ENCODE assay signal across 8 cellular contexts in genomic region chr5:79025054-79025465, GRCh38. TPM values are rescaled to one million over a fixed set of nuclear protein-coding genes. Genes with fewer than 3 reads are reported as not detected.
DNase-seq lines count a peak whose midpoint lies in the region; ATAC-seq, FAIRE-seq and TF ChIP-seq lines count a peak whose summit lies in the region.

No MANE protein-coding gene starts in this region.

- peak overlapping the region; percentile 55 for H3K9ac ChIP-seq in endocrine pancreas (ENCODE audit: control insufficient read depth, insufficient read depth, low read length)

- peak overlapping the region; percentile 58 for H3K4me3 Mint-ChIP-seq in mesothelial cell of epicardium

- TF ChIP-seq CTCF in AG04449 (IDR thresholded peaks at IDR 0.05; ENCODE audit: insufficient read depth, low read length, missing control alignments) (peak; percentile 69), mesothelial cell of epicardium (IDR thresholded peaks at IDR 0.05; ENCODE audit: unreplicated experiment) (peak; percentile 94)

- H3K36me3 Mint-ChIP-seq in mesothelial cell of epicardium, result no peaks in the 10 kb centered on the region

- FAIRE-seq in GM18507 (lab: Jason Lieb, UNC), result peak; percentile 73

- no peaks in the 10 kb centered on the region for H3K27me3 ChIP-seq in endocrine pancreas (ENCODE audit: control insufficient read depth, insufficient read depth, low read length)

- peak; percentile 10 for DNase-seq in AG04449 (ENCODE audit: low read depth, low spot score)
- DNase-seq in GM18507 (ENCODE audit: extremely low spot score, insufficient read length, low read depth), result no peak
- peak; percentile 50 for DNase-seq in NCI-H345 treated with DMSO at 0.1 percent for 48 hours (lab: John Stamatoyannopoulos, UW; ENCODE audit: unreplicated experiment)
- peak; percentile 62 to 68 for DNase-seq in activated CD4-positive, alpha-beta T cell treated with anti-CD3 and anti-CD28 coated beads, Interleukin-2, amount 50 U/mL, for 48 hours
- peak; percentile 55 to 81 for DNase-seq in mesothelial cell of epicardium (ENCODE audit: low spot score in 2 of 2, unreplicated experiment in 2 of 2)
- DNase-seq in stimulated activated CD8-positive, alpha-beta memory T cell treated with anti-CD3 and anti-CD28 coated beads, Interleukin-2, amount 100 ng/mL, for 1 hour (ENCODE audit: low read depth in 2 of 2), result peak; percentile 5 to 35

- H3K27ac Mint-ChIP-seq in mesothelial cell of epicardium, result peak overlapping the region; percentile 49

- peaks cover 12% of the 10 kb centered on the region for H3K27me3 Mint-ChIP-seq in mesothelial cell of epicardium (ENCODE audit: low read depth)

- no peaks in the 10 kb centered on the region for H3K9me3 ChIP-seq in endocrine pancreas (ENCODE audit: control insufficient read depth, low read length)

- no peaks in the 10 kb centered on the region for H3K9me3 Mint-ChIP-seq in mesothelial cell of epicardium

- no peak for ATAC-seq in GM18867 (IDR thresholded peaks at IDR 0.05; ENCODE audit: unreplicated experiment)

- H3K4me1 Mint-ChIP-seq in mesothelial cell of epicardium, result peaks cover 27% of the 10 kb centered on the region

- H3K36me3 ChIP-seq in endocrine pancreas (ENCODE audit: control insufficient read depth, insufficient read depth, low read length), result no peaks in the 10 kb centered on the region

- CTCF ChIA-PET in AG04449 (lab: Yijun Ruan, JAX), result interaction anchor here (0.6 to 7.9 kb wide), 88 partner anchors 9 to 1237 kb away, joined by 3 to 648 read pairs (median 5); partner anchors contain the start of genes BHMT, BHMT2, DMGDH and JMY

- peak overlapping the region; percentile 47 for H3K4me3 ChIP-seq in AG04449 (ENCODE audit: low read depth, low read length)
- peak overlapping the region; percentile 72 for H3K4me3 ChIP-seq in endocrine pancreas (ENCODE audit: control insufficient read depth, insufficient read depth, low read length)

- POLR2A ChIA-PET in AG04449 (lab: Yijun Ruan, JAX), result interaction anchor here (0.6 to 0.8 kb wide), 2 partner anchors 44 to 662 kb away, joined by 3 read pairs; no protein-coding TSS in a partner anchor

- H3K4me1 ChIP-seq in endocrine pancreas (ENCODE audit: control insufficient read depth, insufficient read depth, low read length), result no peaks in the 10 kb centered on the region

RNA-seq across cellular contexts. Expression of gene ARSB, which starts 40.0 kb away (rescaled TPM):
- total RNA-seq in mesothelial cell of epicardium, result 21.4 to 23.4 TPM (median 22.5 TPM) in 3 replicates

RNA-seq across cellular contexts. Expression of gene DMGDH, which starts 44.4 kb away (rescaled TPM):
- 1.2 to 2.1 TPM (median 1.8 TPM) in 3 replicates for total RNA-seq in mesothelial cell of epicardium

RNA-seq across cellular contexts. Expression of gene BHMT2, which starts 44.5 kb away (rescaled TPM):
- not detected in 3 replicates for total RNA-seq in mesothelial cell of epicardium
